ENCODE assay signal across 21 cellular contexts in genomic region chr6:31947070-31947675, GRCh38. TPM values are rescaled to one million over a fixed set of nuclear protein-coding genes. Genes with fewer than 3 reads are reported as not detected.
A peak's percentile ranks its signal among the peaks of the same experiment; 100 is the strongest.
DNase-seq lines count a peak whose midpoint lies in the region; ATAC-seq and TF ChIP-seq lines count a peak whose summit lies in the region.
"Had no signal": no experiment of that assay in that cellular context is flagged by ENCODE, and none has a peak within 500 bp of the region (broad histone marks: within the 10 kb centered on the region; RNA-seq: fewer than 3 reads in every experiment).

No MANE protein-coding gene starts in this region.

- no peak overlapping the region for H3K18ac ChIP-seq in neuronal stem cell (ENCODE audit: low read length)

- no CpG with 5 or more reads among the region's 24 CpGs for WGBS in neuronal stem cell (ENCODE audit: extremely low coverage in 2 of 2, insufficient read length in 2 of 2, insufficient replicate concordance in 1 of 2), 2 donors

- no peak overlapping the region for H3K4ac ChIP-seq in neuronal stem cell (ENCODE audit: low read length)

- no peaks in the 10 kb centered on the region for H3K9me3 Mint-ChIP-seq in endothelial cell (ENCODE audit: unreplicated experiment)
- H3K9me3 Mint-ChIP-seq in CD14-positive monocyte = peaks cover 0 to 1% (median 0%) of the 10 kb centered on the region in 7 donors
- H3K9me3 Mint-ChIP-seq in activated naive CD4-positive, alpha-beta T cell treated with anti-CD3 and anti-CD28 coated beads, Interleukin-2, amount 10 ng/mL, durations not matched to agents 7 days and 5 days = no peaks in the 10 kb centered on the region

- H3K4me1 Mint-ChIP-seq in endothelial cell (ENCODE audit: unreplicated experiment) = peaks cover 2% of the 10 kb centered on the region
- peaks cover 17% of the 10 kb centered on the region for H3K4me1 Mint-ChIP-seq in CD14-positive monocyte
- H3K4me1 Mint-ChIP-seq in activated naive CD4-positive, alpha-beta T cell treated with anti-CD3 and anti-CD28 coated beads, Interleukin-2, amount 10 ng/mL, durations not matched to agents 7 days and 5 days = peaks cover 6% of the 10 kb centered on the region

- peaks cover 9% of the 10 kb centered on the region for H3K36me3 Mint-ChIP-seq in endothelial cell (ENCODE audit: low read depth, unreplicated experiment)
- H3K36me3 Mint-ChIP-seq in CD14-positive monocyte = peaks cover 10 to 13% of the 10 kb centered on the region in 2 donors
- H3K36me3 Mint-ChIP-seq in activated naive CD4-positive, alpha-beta T cell treated with anti-CD3 and anti-CD28 coated beads, Interleukin-2, amount 10 ng/mL, durations not matched to agents 7 days and 5 days = peaks cover 4% of the 10 kb centered on the region

- no peak overlapping the region for H2BK120ac ChIP-seq in neuronal stem cell (ENCODE audit: low read depth, low read length)

- no peak overlapping the region for H3K23ac ChIP-seq in neuronal stem cell (ENCODE audit: low read depth, low read length, poor library complexity)

- TF ChIP-seq CTCF in right atrium auricular region (IDR thresholded peaks at IDR 0.05) (no peak), endothelial cell (IDR thresholded peaks at IDR 0.05; ENCODE audit: unreplicated experiment) (no peak), CD14-positive monocyte (IDR thresholded peaks at IDR 0.05) (no peak)

- peak overlapping the region; percentile 79 for H2AK5ac ChIP-seq in neuronal stem cell (ENCODE audit: low read depth, low read length)

- no peak overlapping the region for H3K4me2 ChIP-seq in neuronal stem cell (ENCODE audit: insufficient read depth, low read length, poor library complexity, severe bottlenecking)

- peak overlapping the region; percentile 42 for H2BK5ac ChIP-seq in neuronal stem cell (ENCODE audit: low read length)

- H4K8ac ChIP-seq in neuronal stem cell (ENCODE audit: low read depth, low read length) = no peak overlapping the region

- no peak overlapping the region for H4K91ac ChIP-seq in neuronal stem cell (ENCODE audit: low read depth, low read length, poor library complexity)

- H3K27ac ChIP-seq in right atrium auricular region (peak overlapping the region in 1 of 2 donors; percentile 75), neuronal stem cell (replicated peaks; ENCODE audit: low read length) (no peak overlapping the region)
- H3K27ac ChIP-seq: C4-2B, GM23248 had no signal

- H3K4me1 ChIP-seq in right atrium auricular region = peaks cover 0 to 20% of the 10 kb centered on the region in 2 donors
- H3K4me1 ChIP-seq in neuronal stem cell (ENCODE audit: control insufficient read depth in 2 of 2, insufficient read depth in 1 of 2, low read depth in 1 of 2, low read length in 2 of 2) = peaks cover 4 to 15% of the 10 kb centered on the region in 2 donors

- peak overlapping the region; percentile 33 for H2BK15ac ChIP-seq in neuronal stem cell (ENCODE audit: low read length)

- H3K4me3 Mint-ChIP-seq in endothelial cell (ENCODE audit: unreplicated experiment) = peak overlapping the region; percentile 26
- no peak overlapping the region for H3K4me3 Mint-ChIP-seq in CD14-positive monocyte
- H3K4me3 Mint-ChIP-seq in activated naive CD4-positive, alpha-beta T cell treated with anti-CD3 and anti-CD28 coated beads, Interleukin-2, amount 10 ng/mL, durations not matched to agents 7 days and 5 days = no peak overlapping the region

- CTCF ChIA-PET in activated naive CD4-positive, alpha-beta T cell treated with anti-CD3 and anti-CD28 coated beads, Interleukin-2, amount 10 ng/mL, durations not matched to agents 7 days and 5 days (lab: Charles Lee) = no interaction called here

- ATAC-seq in Right ventricle myocardium inferior = no peak

- peaks cover 20% of the 10 kb centered on the region for H3K27me3 Mint-ChIP-seq in endothelial cell (ENCODE audit: unreplicated experiment)
- H3K27me3 Mint-ChIP-seq in CD14-positive monocyte (ENCODE audit: low read depth in 3 of 3) = peaks cover 13 to 27% (median 26%) of the 10 kb centered on the region in 3 donors
- H3K27me3 Mint-ChIP-seq in activated naive CD4-positive, alpha-beta T cell treated with anti-CD3 and anti-CD28 coated beads, Interleukin-2, amount 10 ng/mL, durations not matched to agents 7 days and 5 days = peaks cover 47% of the 10 kb centered on the region

- H2BK12ac ChIP-seq in neuronal stem cell (ENCODE audit: low read length) = no peak overlapping the region

- H3K27me3 ChIP-seq in right atrium auricular region (no peaks in the 10 kb centered on the region), neuronal stem cell (ENCODE audit: control insufficient read depth in 3 of 3, insufficient read depth in 3 of 3, low read depth in 1 of 3, low read length in 3 of 3) (peaks cover 0 to 7% (median 0%) of the 10 kb centered on the region in 3 experiments)

- H3K4me3 ChIP-seq in right atrium auricular region = no peak overlapping the region
- H3K4me3 ChIP-seq in neuronal stem cell (ENCODE audit: low read length in 2 of 2) = no peak overlapping the region
- H3K4me3 ChIP-seq: GM23248 had no signal

- DNase-seq in Right ventricle myocardium inferior (ENCODE audit: missing footprints) (peak; percentile 50), right atrium auricular region (ENCODE audit: low spot score) (no peak), endothelial cell (ENCODE audit: low spot score) (no peak), neuronal stem cell (ENCODE audit: low spot score) (no peak), CD14-positive monocyte (ENCODE audit: low spot score) (no peak), NCI-H510A treated with DMSO at 0.1 percent for 48 hours (lab: John Stamatoyannopoulos, UW) (no peak)
- DNase-seq in activated naive CD4-positive, alpha-beta T cell treated with anti-CD3 and anti-CD28 coated beads, Interleukin-2, amount 10 ng/mL, durations not matched to agents 7 days and 5 days = no peak
- DNase-seq in activated CD4-positive, alpha-beta T cell treated with anti-CD3 and anti-CD28 coated beads, Interleukin-2, amount 50 U/mL, for 48 hours = no peak
- DNase-seq: DMS153, EL, GM23248, HCEC 1CT, KG1, NCI-H1092, NCI-H146, NCI-H2081, NCI-H82, Right ventricle myocardium superior had no signal

- H3K9ac ChIP-seq in neuronal stem cell (ENCODE audit: low read depth, low read length, poor library complexity) = no peak overlapping the region
- H3K9ac ChIP-seq: GM23248 had no signal

- no peaks in the 10 kb centered on the region for H3K9me3 ChIP-seq in right atrium auricular region
- peaks cover 0 to 1% of the 10 kb centered on the region in 2 donors for H3K9me3 ChIP-seq in neuronal stem cell (replicated peaks in 1 of 2; ENCODE audit: control insufficient read depth in 2 of 2, insufficient read depth in 1 of 2, low read depth in 1 of 2, low read length in 2 of 2)

- no peak overlapping the region for H2AFZ ChIP-seq in neuronal stem cell (ENCODE audit: low read length)
- H2AFZ ChIP-seq: GM23248 had no signal

- intact Hi-C loops in Right ventricle myocardium inferior (cut with DNase I) (no loop called here), CD14-positive monocyte (cut with micrococcal nuclease) (no loop called here)

- no peaks in the 10 kb centered on the region for H3K79me1 ChIP-seq in neuronal stem cell (ENCODE audit: low read depth, low read length)

- peaks cover 10% of the 10 kb centered on the region for H3K36me3 ChIP-seq in right atrium auricular region
- peaks cover 15 to 21% of the 10 kb centered on the region in 2 donors for H3K36me3 ChIP-seq in neuronal stem cell (replicated peaks in 1 of 2; ENCODE audit: control insufficient read depth in 2 of 2, insufficient read depth in 2 of 2, low read length in 2 of 2)

- H3K14ac ChIP-seq in neuronal stem cell (ENCODE audit: low read length) = no peak overlapping the region

- H3K27ac Mint-ChIP-seq in endothelial cell (ENCODE audit: unreplicated experiment) = peak overlapping the region; percentile 2
- no peak overlapping the region for H3K27ac Mint-ChIP-seq in CD14-positive monocyte
- H3K27ac Mint-ChIP-seq in activated naive CD4-positive, alpha-beta T cell treated with anti-CD3 and anti-CD28 coated beads, Interleukin-2, amount 10 ng/mL, durations not matched to agents 7 days and 5 days = no peak overlapping the region

RNA-seq across cellular contexts. Expression of gene CFB, which starts 1.3 kb away (rescaled TPM):
- 8.8 TPM for total RNA-seq in Right ventricle myocardium inferior
- 100 to 1,000 TPM in 1 of 2 donors, 10 to 100 TPM in 1; 65.5 to 126 TPM for total RNA-seq in right atrium auricular region
- not detected for total RNA-seq in endothelial cell (ENCODE audit: unreplicated experiment)
- polyA plus RNA-seq in neuronal stem cell (2013, experiment 1 of 2) = 0.35 TPM
- 0.42 TPM for polyA plus RNA-seq in neuronal stem cell (2013, experiment 2 of 2)
- under 1 TPM in 1 of 2 donors, not detected in 1; 0.37 TPM for polyA plus RNA-seq in CD14-positive monocyte
- total RNA-seq: NCI-H460 had no signal

RNA-seq across cellular contexts. Expression of gene NELFE, which starts 11.6 kb away (rescaled TPM):
- total RNA-seq in Right ventricle myocardium inferior (41.9 TPM), right atrium auricular region (10 to 100 TPM; 40.0 to 81.7 TPM), endothelial cell (ENCODE audit: unreplicated experiment) (47.8 TPM)
- 68.9 TPM for polyA plus RNA-seq in neuronal stem cell (2013, experiment 1 of 2)
- 65.5 TPM for polyA plus RNA-seq in neuronal stem cell (2013, experiment 2 of 2)
- 10 to 100 TPM; 61.4 to 74.4 TPM for polyA plus RNA-seq in CD14-positive monocyte

RNA-seq across cellular contexts. Expression of gene SKIC2, which starts 11.8 kb away (rescaled TPM):
- total RNA-seq in Right ventricle myocardium inferior (30.7 TPM), right atrium auricular region (10 to 100 TPM; 18.7 to 31.6 TPM), endothelial cell (ENCODE audit: unreplicated experiment) (63.4 TPM)
- 19.1 TPM for polyA plus RNA-seq in neuronal stem cell (2013, experiment 1 of 2)
- polyA plus RNA-seq in neuronal stem cell (2013, experiment 2 of 2) = 19.7 TPM
- 10 to 100 TPM; 13.2 TPM for polyA plus RNA-seq in CD14-positive monocyte

RNA-seq across cellular contexts. Expression of gene C2, which starts 19.7 kb away (rescaled TPM):
- total RNA-seq in Right ventricle myocardium inferior = 8.9 TPM
- 10 to 100 TPM in 1 of 2 donors, 1 to 10 TPM in 1; 3.5 to 19.9 TPM for total RNA-seq in right atrium auricular region
- 0.82 TPM for total RNA-seq in endothelial cell (ENCODE audit: unreplicated experiment)
- 1.3 TPM for polyA plus RNA-seq in neuronal stem cell (2013, experiment 1 of 2)
- polyA plus RNA-seq in neuronal stem cell (2013, experiment 2 of 2) = 1.00 TPM
- 1 to 10 TPM; 5.4 to 6.5 TPM for polyA plus RNA-seq in CD14-positive monocyte
- total RNA-seq: A172 had no signal

RNA-seq across cellular contexts. Expression of gene DXO, which starts 24.8 kb away (rescaled TPM):
- total RNA-seq in Right ventricle myocardium inferior = 9.8 TPM
- 10 to 100 TPM; 12.1 to 14.1 TPM for total RNA-seq in right atrium auricular region
- 12.6 TPM for total RNA-seq in endothelial cell (ENCODE audit: unreplicated experiment)
- polyA plus RNA-seq in neuronal stem cell (2013, experiment 1 of 2) = 17.0 TPM
- 15.7 TPM for polyA plus RNA-seq in neuronal stem cell (2013, experiment 2 of 2)
- polyA plus RNA-seq in CD14-positive monocyte = 10 to 100 TPM in 1 of 2 donors, 1 to 10 TPM in 1; 5.5 to 10.4 TPM
